Comparison of ENCODE assay signal across 1 cellular context in genomic region chr18:11945834-11946659, GRCh38.
TF ChIP-seq lines count a peak whose summit lies in the region.
"Not testable (repeated sequence)": the region's sequence is repeated elsewhere in the genome, so short reads cannot be mapped to it uniquely, and the experiment has no call there.

No MANE protein-coding gene starts in this region.

TF ChIP-seq in HepG2, 621 proteins besides CTCF, POLR2A, EP300 and RAD21:
- TF ChIP-seq MYC (CRISPR knock-in tag; IDR thresholded peaks at IDR 0.05; ENCODE audit: borderline replicate concordance) (peak; percentile 37; the same call in 1 of the 2 replicates), CEBPB (IDR thresholded peaks at IDR 0.05; ENCODE audit: borderline replicate concordance, low read depth, low read length) (peak; percentile 85), SKI (IDR thresholded peaks at IDR 0.05; ENCODE audit: partially characterized antibody) (peak; percentile 36), FOXP4 (CRISPR knock-in tag; IDR thresholded peaks at IDR 0.05) (0 out of 2 replicates have a peak, but pooled peaks have one; percentile 11), ARID5B (CRISPR knock-in tag; IDR thresholded peaks at IDR 0.05) (peak; percentile 43; the same call in 1 of the 2 replicates), LCORL (CRISPR knock-in tag; IDR thresholded peaks at IDR 0.05) (0 out of 2 replicates have a peak, but pooled peaks have one; percentile 52), CREM (IDR thresholded peaks at IDR 0.05) (0 out of 2 replicates have a peak, but pooled peaks have one; percentile 23), ARID4A (CRISPR knock-in tag; IDR thresholded peaks at IDR 0.05; ENCODE audit: borderline replicate concordance) (peak; percentile 33; the same call in 1 of the 2 replicates), HNF4G (IDR thresholded peaks at IDR 0.05; ENCODE audit: borderline replicate concordance, low read depth, low read length) (0 out of 2 replicates have a peak, but pooled peaks have one; percentile 3), NCOA2 (CRISPR knock-in tag; IDR thresholded peaks at IDR 0.05) (0 out of 2 replicates have a peak, but pooled peaks have one; percentile 24), DMAP1 (CRISPR knock-in tag; IDR thresholded peaks at IDR 0.05) (0 out of 2 replicates have a peak, but pooled peaks have one; percentile 8), GZF1 (CRISPR knock-in tag; IDR thresholded peaks at IDR 0.05) (peak; percentile 95), TEAD3 (CRISPR knock-in tag; optimal IDR thresholded peaks at IDR 0.05; ENCODE audit: borderline replicate concordance) (peak; percentile 92), CEBPG (CRISPR knock-in tag; IDR thresholded peaks at IDR 0.05) (peak; percentile 83), YEATS4 (CRISPR knock-in tag; IDR thresholded peaks at IDR 0.05; ENCODE audit: borderline replicate concordance) (0 out of 2 replicates have a peak, but pooled peaks have one; percentile 20), SALL1 (CRISPR knock-in tag; IDR thresholded peaks at IDR 0.05) (peak; percentile 11; the same call in 1 of the 2 replicates), ZSCAN21 (CRISPR knock-in tag; IDR thresholded peaks at IDR 0.05; ENCODE audit: borderline replicate concordance) (0 out of 2 replicates have a peak, but pooled peaks have one; percentile 30), ZNF205 (CRISPR knock-in tag; IDR thresholded peaks at IDR 0.05) (peak; percentile 53; the same call in 1 of the 2 replicates), ZNF644 (CRISPR knock-in tag; IDR thresholded peaks at IDR 0.05; ENCODE audit: low read depth) (peak; percentile 32; the same call in 1 of the 2 replicates), ZNF770 (CRISPR knock-in tag; IDR thresholded peaks at IDR 0.05) (0 out of 2 replicates have a peak, but pooled peaks have one; percentile 11), HNF4A (CRISPR knock-in tag; IDR thresholded peaks at IDR 0.05) (0 out of 2 replicates have a peak, but pooled peaks have one; percentile 14), ZNF121 (CRISPR knock-in tag; IDR thresholded peaks at IDR 0.05) (peak; percentile 63; the same call in 1 of the 2 replicates)
- TF ChIP-seq LCORL (IDR thresholded peaks at IDR 0.05); CREM (CRISPR knock-in tag; IDR thresholded peaks at IDR 0.05); HNF4G (CRISPR knock-in tag; IDR thresholded peaks at IDR 0.05; ENCODE audit: borderline replicate concordance, low read depth): not testable (repeated sequence)
- TF ChIP-seq, protein P1, sequence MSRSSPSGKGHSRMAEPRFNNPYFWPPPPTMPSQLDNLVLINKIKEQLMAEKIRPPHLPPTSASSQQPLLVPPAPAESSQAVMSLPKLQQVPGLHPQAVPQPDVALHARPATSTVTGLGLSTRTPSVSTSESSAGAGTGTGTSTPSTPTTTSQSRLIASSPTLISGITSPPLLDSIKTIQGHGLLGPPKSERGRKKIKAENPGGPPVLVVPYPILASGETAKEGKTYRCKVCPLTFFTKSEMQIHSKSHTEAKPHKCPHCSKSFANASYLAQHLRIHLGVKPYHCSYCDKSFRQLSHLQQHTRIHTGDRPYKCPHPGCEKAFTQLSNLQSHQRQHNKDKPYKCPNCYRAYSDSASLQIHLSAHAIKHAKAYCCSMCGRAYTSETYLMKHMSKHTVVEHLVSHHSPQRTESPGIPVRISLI (CRISPR knock-in tag; IDR thresholded peaks at IDR 0.05; ENCODE audit: borderline replicate concordance), result peak; percentile 89
TF ChIP-seq in HepG2: peak in this region for 23; not testable (repeated sequence) for 598.
